ENCODE assay signal across 1 cellular context in genomic region chr1:150256193-150256548, GRCh38.
TF ChIP-seq lines count a peak whose summit lies in the region.

No MANE protein-coding gene starts in this region.

TF ChIP-seq in neural cell, 6 proteins besides CTCF, POLR2A, EP300 and RAD21 (continued from another document):
- TF ChIP-seq REST (IDR thresholded peaks at IDR 0.05; ENCODE audit: borderline replicate concordance) (no peak), TAF1 (IDR thresholded peaks at IDR 0.05; ENCODE audit: low read depth) (no peak)
